In the genomic region with DNA sequence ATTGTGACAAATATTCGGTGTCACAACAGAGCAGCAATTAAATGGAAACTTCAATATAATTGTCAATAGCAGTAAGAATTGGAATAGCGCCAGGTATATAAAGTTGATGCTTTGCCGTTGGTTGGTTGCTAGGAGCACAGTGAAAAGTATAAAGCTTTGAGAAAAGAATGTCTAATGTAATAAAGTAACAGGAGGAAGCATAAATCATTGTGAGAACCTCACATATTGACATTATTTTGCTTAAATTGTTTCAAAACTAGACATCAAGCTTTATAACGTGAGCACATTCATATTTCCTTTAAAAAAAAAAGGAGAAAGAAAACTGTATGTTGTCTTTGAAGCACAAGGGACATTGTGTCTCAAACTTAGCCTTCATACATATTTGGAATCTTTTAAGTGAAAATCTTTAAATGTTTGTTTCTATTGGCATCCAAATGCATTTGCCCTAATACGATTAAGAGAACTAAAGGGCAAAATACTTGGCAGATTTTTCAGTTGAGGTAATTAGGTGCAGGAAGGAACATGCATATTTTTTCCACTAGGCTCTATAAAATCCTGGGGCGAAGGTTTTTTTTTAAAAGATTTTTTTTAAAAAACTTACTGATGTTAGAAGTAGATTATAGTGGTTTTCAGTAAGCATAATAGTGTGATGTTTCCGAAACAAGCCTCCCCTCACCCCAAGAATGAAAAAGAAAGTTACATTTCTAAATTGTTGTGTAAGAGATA, we compare ENCODE assay signal across 8 cellular contexts.
A peak's percentile ranks its signal among the peaks of the same experiment; 100 is the strongest.
DNase-seq lines count a peak whose midpoint lies in the region; ATAC-seq and TF ChIP-seq lines count a peak whose summit lies in the region.

No MANE protein-coding gene starts in this region.

- no peaks in the 10 kb centered on the region for H3K36me3 ChIP-seq in thyroid gland

- DNase-seq in activated CD8-positive, alpha-beta memory T cell treated with anti-CD3 and anti-CD28 coated beads, Interleukin-2, amount 10 ng/mL, durations not matched to agents 7 days and 5 days = no peak
- no peak for DNase-seq in activated CD8-positive, alpha-beta memory T cell treated with anti-CD3 and anti-CD28 coated beads, Interleukin-2, amount 50 U/mL, for 4 hours
- DNase-seq in activated naive CD8-positive, alpha-beta T cell treated with anti-CD3 and anti-CD28 coated beads for 36 hours = no peak
- DNase-seq in left colon (no peak), thyroid gland (no peak), HK-2 (ENCODE audit: unreplicated experiment) (no peak), kidney glomerular epithelial cell (lab: John Stamatoyannopoulos, UW) (no peak)

- ATAC-seq in activated CD8-positive, alpha-beta memory T cell treated with anti-CD3 and anti-CD28 coated beads, Interleukin-2, amount 10 ng/mL, durations not matched to agents 7 days and 5 days = no peak
- ATAC-seq in left colon = peak; percentile 56
- ATAC-seq in GM18873 (IDR thresholded peaks at IDR 0.05; ENCODE audit: low FRiP score, unreplicated experiment) = no peak

- peaks cover 64% of the 10 kb centered on the region for H3K4me1 Mint-ChIP-seq in activated CD8-positive, alpha-beta memory T cell treated with anti-CD3 and anti-CD28 coated beads, Interleukin-2, amount 10 ng/mL, durations not matched to agents 7 days and 5 days
- H3K4me1 Mint-ChIP-seq in activated naive CD8-positive, alpha-beta T cell treated with anti-CD3 and anti-CD28 coated beads for 36 hours = peaks cover 68% of the 10 kb centered on the region

- peaks cover 44% of the 10 kb centered on the region for H3K36me3 Mint-ChIP-seq in activated CD8-positive, alpha-beta memory T cell treated with anti-CD3 and anti-CD28 coated beads, Interleukin-2, amount 10 ng/mL, durations not matched to agents 7 days and 5 days
- peaks cover 75% of the 10 kb centered on the region for H3K36me3 Mint-ChIP-seq in activated naive CD8-positive, alpha-beta T cell treated with anti-CD3 and anti-CD28 coated beads for 36 hours

- no peaks in the 10 kb centered on the region for H3K27me3 ChIP-seq in thyroid gland

- no peak overlapping the region for H3K4me3 ChIP-seq in thyroid gland (replicated peaks in 1 of 3)

- no peak for TF ChIP-seq POLR2A in thyroid gland (IDR thresholded peaks at IDR 0.05)

- intact Hi-C loops in left colon (cut with DNase I, micrococcal nuclease) (no loop called here), thyroid gland (cut with DNase I) (no loop called here)

- peaks cover 0 to 3% of the 10 kb centered on the region in 2 donors for H3K4me1 ChIP-seq in thyroid gland

- peak overlapping the region; percentile 98 for H3K27ac Mint-ChIP-seq in activated CD8-positive, alpha-beta memory T cell treated with anti-CD3 and anti-CD28 coated beads, Interleukin-2, amount 10 ng/mL, durations not matched to agents 7 days and 5 days
- peak overlapping the region; percentile 88 for H3K27ac Mint-ChIP-seq in activated naive CD8-positive, alpha-beta T cell treated with anti-CD3 and anti-CD28 coated beads for 36 hours

- peak overlapping the region; percentile 80 for H3K4me3 Mint-ChIP-seq in activated CD8-positive, alpha-beta memory T cell treated with anti-CD3 and anti-CD28 coated beads, Interleukin-2, amount 10 ng/mL, durations not matched to agents 7 days and 5 days
- peak overlapping the region; percentile 8 for H3K4me3 Mint-ChIP-seq in activated naive CD8-positive, alpha-beta T cell treated with anti-CD3 and anti-CD28 coated beads for 36 hours

- H3K9me3 Mint-ChIP-seq in activated CD8-positive, alpha-beta memory T cell treated with anti-CD3 and anti-CD28 coated beads, Interleukin-2, amount 10 ng/mL, durations not matched to agents 7 days and 5 days (ENCODE audit: low read depth) = peaks cover 2% of the 10 kb centered on the region
- H3K9me3 Mint-ChIP-seq in activated naive CD8-positive, alpha-beta T cell treated with anti-CD3 and anti-CD28 coated beads for 36 hours = peaks cover 3% of the 10 kb centered on the region

- no peaks in the 10 kb centered on the region for H3K27me3 Mint-ChIP-seq in activated CD8-positive, alpha-beta memory T cell treated with anti-CD3 and anti-CD28 coated beads, Interleukin-2, amount 10 ng/mL, durations not matched to agents 7 days and 5 days
- no peaks in the 10 kb centered on the region for H3K27me3 Mint-ChIP-seq in activated naive CD8-positive, alpha-beta T cell treated with anti-CD3 and anti-CD28 coated beads for 36 hours

- CTCF ChIA-PET in activated CD8-positive, alpha-beta memory T cell treated with anti-CD3 and anti-CD28 coated beads, Interleukin-2, amount 10 ng/mL, durations not matched to agents 7 days and 5 days (lab: Charles Lee) = interaction anchor here (1.2 to 2.8 kb wide), 11 partner anchors 8 to 251 kb away, joined by 3 to 16 read pairs (median 5); partner anchors contain the start of gene ARID5B

- H3K27ac ChIP-seq in thyroid gland = peak overlapping the region in 2 of 3 donors; percentile 19 to 21

- H3K9me3 ChIP-seq in thyroid gland = no peaks in the 10 kb centered on the region

- TF ChIP-seq CTCF in thyroid gland (IDR thresholded peaks at IDR 0.05) = no peak

- WGBS in thyroid gland, 2 donors = 67 to 71% methylated on average over 7 of the region's 7 CpGs
